8 cellular contexts compared by ENCODE assay signal in genomic region chr1:158113759-158114127, GRCh38.
A peak's percentile ranks its signal among the peaks of the same experiment; 100 is the strongest.
DNase-seq lines count a peak whose midpoint lies in the region; ATAC-seq, FAIRE-seq and TF ChIP-seq lines count a peak whose summit lies in the region.

No MANE protein-coding gene starts in this region.

- no peaks in the 10 kb centered on the region for H3K36me3 ChIP-seq in Panc1 (ENCODE audit: control insufficient read depth, insufficient read depth, low read length)

- H3K9me3 Mint-ChIP-seq in CD14-positive monocyte (peaks cover 0 to 21% (median 9%) of the 10 kb centered on the region in 7 donors), endothelial cell (ENCODE audit: unreplicated experiment) (no peaks in the 10 kb centered on the region), osteocyte (ENCODE audit: unreplicated experiment) (peaks cover 5% of the 10 kb centered on the region)

- H3K4me3 ChIP-seq in Panc1 (ENCODE audit: low read depth in 2 of 2, low read length in 2 of 2): peak overlapping the region; percentile 24 to 35; a peak in 3 of 4 replicates

- ATAC-seq in Panc1: no peak
- no peak for ATAC-seq in GM18858 (IDR thresholded peaks at IDR 0.05; ENCODE audit: unreplicated experiment)
- no peak for ATAC-seq in HG03460 (IDR thresholded peaks at IDR 0.05; ENCODE audit: unreplicated experiment)

- H3K36me3 Mint-ChIP-seq in CD14-positive monocyte (peaks cover 0 to 8% of the 10 kb centered on the region in 2 donors), endothelial cell (ENCODE audit: low read depth, unreplicated experiment) (no peaks in the 10 kb centered on the region), osteocyte (ENCODE audit: unreplicated experiment) (no peaks in the 10 kb centered on the region)

- in situ Hi-C loops in Panc1 (cut with HindIII; ENCODE audit: low pct_unique_long_range_greater_than_20kb, low sequenced_read_pairs): no loop called here

- POLR2A ChIA-PET in Panc1 (lab: Charles Lee): no interaction called here

- peaks cover 28% of the 10 kb centered on the region for H3K4me1 Mint-ChIP-seq in CD14-positive monocyte
- peaks cover 9% of the 10 kb centered on the region for H3K4me1 Mint-ChIP-seq in endothelial cell (ENCODE audit: unreplicated experiment)
- H3K4me1 Mint-ChIP-seq in osteocyte (ENCODE audit: unreplicated experiment): peaks cover 19% of the 10 kb centered on the region

- H3K27me3 Mint-ChIP-seq in CD14-positive monocyte (ENCODE audit: low read depth in 3 of 3): peaks cover 42 to 67% (median 56%) of the 10 kb centered on the region in 3 donors
- peaks cover 15% of the 10 kb centered on the region for H3K27me3 Mint-ChIP-seq in endothelial cell (ENCODE audit: unreplicated experiment)
- peaks cover 26% of the 10 kb centered on the region for H3K27me3 Mint-ChIP-seq in osteocyte (ENCODE audit: unreplicated experiment)

- peak overlapping the region; percentile 82 to 96 for H3K4me3 Mint-ChIP-seq in CD14-positive monocyte
- peak overlapping the region; percentile 88 for H3K4me3 Mint-ChIP-seq in endothelial cell (ENCODE audit: unreplicated experiment)
- peak overlapping the region; percentile 77 for H3K4me3 Mint-ChIP-seq in osteocyte (ENCODE audit: unreplicated experiment)

- no TSS peak for BruUV-seq in Panc1 (replicated peaks; lab: Mats Ljungman, UMichigan)

- CTCF ChIA-PET in Panc1 (lab: Charles Lee): interaction anchor here (0.6 to 1.1 kb wide), 2 partner anchors 122 to 138 kb away, joined by 3 to 4 read pairs; no protein-coding TSS in a partner anchor

- FAIRE-seq in urothelium cell line (lab: Jason Lieb, UNC): no peak

- peaks cover 4% of the 10 kb centered on the region; the same call in 1 of the 2 replicates for H3K27me3 ChIP-seq in Panc1 (ENCODE audit: control insufficient read depth, insufficient read depth, low read length)

- intact Hi-C loops in CD14-positive monocyte (cut with micrococcal nuclease): no loop called here
- intact Hi-C loops in Panc1 (cut with micrococcal nuclease; ENCODE audit: unreplicated experiment): no loop called here

- DNase-seq in CD14-positive monocyte (ENCODE audit: low spot score) (no peak), Panc1 (ENCODE audit: low read depth, low spot score) (no peak), endothelial cell (ENCODE audit: low spot score) (no peak), osteocyte (ENCODE audit: extremely low spot score, unreplicated experiment) (no peak), SHP77 (lab: John Stamatoyannopoulos, UW) (no peak), urothelium cell line (ENCODE audit: low spot score) (no peak)

- no peak for TF ChIP-seq CTCF in CD14-positive monocyte (IDR thresholded peaks at IDR 0.05)
- peak; percentile 12; the same call in 1 of the 2 replicates for TF ChIP-seq CTCF in Panc1 (IDR thresholded peaks at IDR 0.05)
- no peak for TF ChIP-seq CTCF in endothelial cell (IDR thresholded peaks at IDR 0.05; ENCODE audit: unreplicated experiment)
- TF ChIP-seq CTCF in osteocyte (IDR thresholded peaks at IDR 0.05): no peak

- no peaks in the 10 kb centered on the region for H3K9me3 ChIP-seq in Panc1 (ENCODE audit: control insufficient read depth, insufficient read depth, low read depth, low read length)

- H3K4me1 ChIP-seq in Panc1 (ENCODE audit: control insufficient read depth, insufficient read depth, low read length): peaks cover 6% of the 10 kb centered on the region; the same call in 1 of the 2 replicates

- peak overlapping the region in 2 of 7 donors; percentile 11 to 12 for H3K27ac Mint-ChIP-seq in CD14-positive monocyte
- H3K27ac Mint-ChIP-seq in endothelial cell (ENCODE audit: unreplicated experiment): peak overlapping the region; percentile 49
- H3K27ac Mint-ChIP-seq in osteocyte (ENCODE audit: unreplicated experiment): no peak overlapping the region

- H3K27ac ChIP-seq in Panc1 (ENCODE audit: low read length): no peak overlapping the region
